ENCODE assay signal across 18 cellular contexts in genomic region chr12:21472197-21472596, GRCh38. TPM values are rescaled to one million over a fixed set of nuclear protein-coding genes. Genes with fewer than 3 reads are reported as not detected.
A peak's percentile ranks its signal among the peaks of the same experiment; 100 is the strongest.
DNase-seq lines count a peak whose midpoint lies in the region; ATAC-seq and TF ChIP-seq lines count a peak whose summit lies in the region.
"Had no signal": no experiment of that assay in that cellular context is flagged by ENCODE, and none has a peak within 500 bp of the region (broad histone marks: within the 10 kb centered on the region; RNA-seq: fewer than 3 reads in every experiment).

No MANE protein-coding gene starts in this region.

- H3K4me3 Mint-ChIP-seq in activated CD8-positive, alpha-beta T cell treated with anti-CD3 and anti-CD28 coated beads for 36 hours: no peak overlapping the region
- H3K4me3 Mint-ChIP-seq in activated CD8-positive, alpha-beta T cell treated with anti-CD3 and anti-CD28 coated beads, Interleukin-2, amount 10 ng/mL, durations not matched to agents 7 days and 5 days: no peak overlapping the region
- H3K4me3 Mint-ChIP-seq in T-cell: no peak overlapping the region

- H3K27me3 Mint-ChIP-seq in activated CD8-positive, alpha-beta T cell treated with anti-CD3 and anti-CD28 coated beads for 36 hours: no peaks in the 10 kb centered on the region
- H3K27me3 Mint-ChIP-seq in activated CD8-positive, alpha-beta T cell treated with anti-CD3 and anti-CD28 coated beads, Interleukin-2, amount 10 ng/mL, durations not matched to agents 7 days and 5 days (ENCODE audit: low read depth): no peaks in the 10 kb centered on the region
- no peaks in the 10 kb centered on the region for H3K27me3 Mint-ChIP-seq in T-cell

- TF ChIP-seq EP300 in suprapubic skin (IDR thresholded peaks at IDR 0.05) (no peak), gastroesophageal sphincter (IDR thresholded peaks at IDR 0.05) (no peak)

- POLR2A ChIA-PET in activated CD8-positive, alpha-beta T cell treated with anti-CD3 and anti-CD28 coated beads for 36 hours (lab: Charles Lee): no interaction called here
- POLR2A ChIA-PET in activated CD8-positive, alpha-beta T cell treated with anti-CD3 and anti-CD28 coated beads, Interleukin-2, amount 10 ng/mL, durations not matched to agents 7 days and 5 days (lab: Charles Lee): no interaction called here
- POLR2A ChIA-PET in T-cell (lab: Charles Lee): no interaction called here

- no peak for ATAC-seq in activated CD8-positive, alpha-beta T cell treated with anti-CD3 and anti-CD28 coated beads for 36 hours
- ATAC-seq in activated CD8-positive, alpha-beta T cell treated with anti-CD3 and anti-CD28 coated beads, Interleukin-2, amount 10 ng/mL, durations not matched to agents 7 days and 5 days: no peak
- ATAC-seq in T-cell (replicated peaks in 1 of 4) (no peak), gastroesophageal sphincter (no peak)

- TF ChIP-seq POLR2A in suprapubic skin (IDR thresholded peaks at IDR 0.05) (no peak), gastroesophageal sphincter (IDR thresholded peaks at IDR 0.05) (no peak)

- H3K27me3 ChIP-seq in suprapubic skin (no peaks in the 10 kb centered on the region), gastroesophageal sphincter (no peaks in the 10 kb centered on the region)

- H3K36me3 ChIP-seq in suprapubic skin (peaks cover 68% of the 10 kb centered on the region), gastroesophageal sphincter (peaks cover 3 to 93% of the 10 kb centered on the region in 2 donors)

- H3K9me3 Mint-ChIP-seq in activated CD8-positive, alpha-beta T cell treated with anti-CD3 and anti-CD28 coated beads for 36 hours: no peaks in the 10 kb centered on the region
- H3K9me3 Mint-ChIP-seq in activated CD8-positive, alpha-beta T cell treated with anti-CD3 and anti-CD28 coated beads, Interleukin-2, amount 10 ng/mL, durations not matched to agents 7 days and 5 days (ENCODE audit: insufficient read depth): no peaks in the 10 kb centered on the region
- H3K9me3 Mint-ChIP-seq in T-cell: no peaks in the 10 kb centered on the region

- 64% methylated on average over 6 of the region's 6 CpGs for WGBS in suprapubic skin
- 79 to 84% methylated on average over 5 to 6 of the region's 6 CpGs for WGBS in gastroesophageal sphincter (ENCODE audit: low coverage in 1 of 2), 2 donors

- intact Hi-C loops in activated CD8-positive, alpha-beta T cell treated with anti-CD3 and anti-CD28 coated beads for 36 hours (cut with micrococcal nuclease): no loop called here

- no peak for DNase-seq in activated CD8-positive, alpha-beta T cell treated with anti-CD3 and anti-CD28 coated beads for 36 hours
- no peak for DNase-seq in activated CD8-positive, alpha-beta T cell treated with anti-CD3 and anti-CD28 coated beads, Interleukin-2, amount 10 ng/mL, durations not matched to agents 7 days and 5 days
- DNase-seq in T-cell (no peak), fibroblast of the aortic adventitia (ENCODE audit: low read depth) (peak; percentile 22), suprapubic skin (ENCODE audit: low spot score in 2 of 2) (no peak), T-helper 2 cell (no peak), NCI-H128 (lab: John Stamatoyannopoulos, UW; ENCODE audit: unreplicated experiment) (no peak)
- DNase-seq: 8988T, COR-L47, DMS 273 treated with DMSO at 0.1 percent for 48 hours, GDM1, GOT3, NCI-H1105 treated with DMSO at 0.1 percent for 48 hours, NCI-H1694 treated with DMSO at 0.1 percent for 48 hours, NCI-H510A, NCI-H748 treated with DMSO at 0.1 percent for 48 hours, SHP77 had no signal

- H3K9me3 ChIP-seq in suprapubic skin: no peaks in the 10 kb centered on the region
- H3K9me3 ChIP-seq in gastroesophageal sphincter: no peaks in the 10 kb centered on the region

- H3K4me1 Mint-ChIP-seq in activated CD8-positive, alpha-beta T cell treated with anti-CD3 and anti-CD28 coated beads for 36 hours (ENCODE audit: low read depth): peaks cover 21% of the 10 kb centered on the region
- peaks cover 2% of the 10 kb centered on the region for H3K4me1 Mint-ChIP-seq in activated CD8-positive, alpha-beta T cell treated with anti-CD3 and anti-CD28 coated beads, Interleukin-2, amount 10 ng/mL, durations not matched to agents 7 days and 5 days (ENCODE audit: low read depth)
- H3K4me1 Mint-ChIP-seq in T-cell: peaks cover 0 to 6% (median 4%) of the 10 kb centered on the region in 3 donors

- H3K4me3 ChIP-seq in fibroblast of the aortic adventitia (ENCODE audit: low read depth, low read length) (no peak overlapping the region), suprapubic skin (peak overlapping the region; percentile 19), gastroesophageal sphincter (no peak overlapping the region)

- peak overlapping the region; percentile 70 for H3K27ac Mint-ChIP-seq in activated CD8-positive, alpha-beta T cell treated with anti-CD3 and anti-CD28 coated beads for 36 hours
- no peak overlapping the region for H3K27ac Mint-ChIP-seq in activated CD8-positive, alpha-beta T cell treated with anti-CD3 and anti-CD28 coated beads, Interleukin-2, amount 10 ng/mL, durations not matched to agents 7 days and 5 days
- peak overlapping the region; percentile 76 to 85 for H3K27ac Mint-ChIP-seq in T-cell

- H3K4me1 ChIP-seq in suprapubic skin (peaks cover 3% of the 10 kb centered on the region), gastroesophageal sphincter (no peaks in the 10 kb centered on the region)

- CTCF ChIA-PET in activated CD8-positive, alpha-beta T cell treated with anti-CD3 and anti-CD28 coated beads for 36 hours (lab: Charles Lee): no interaction called here
- CTCF ChIA-PET in activated CD8-positive, alpha-beta T cell treated with anti-CD3 and anti-CD28 coated beads, Interleukin-2, amount 10 ng/mL, durations not matched to agents 7 days and 5 days (lab: Charles Lee): no interaction called here
- CTCF ChIA-PET in T-cell (lab: Charles Lee): no interaction called here

- no peak for TF ChIP-seq CTCF in activated CD8-positive, alpha-beta T cell treated with anti-CD3 and anti-CD28 coated beads for 36 hours (IDR thresholded peaks at IDR 0.05)
- TF ChIP-seq CTCF in fibroblast of the aortic adventitia (IDR thresholded peaks at IDR 0.05; ENCODE audit: insufficient read depth, low read length): no peak
- no peak for TF ChIP-seq CTCF in suprapubic skin (IDR thresholded peaks at IDR 0.05)
- no peak for TF ChIP-seq CTCF in gastroesophageal sphincter (IDR thresholded peaks at IDR 0.05)

- H3K36me3 Mint-ChIP-seq in activated CD8-positive, alpha-beta T cell treated with anti-CD3 and anti-CD28 coated beads for 36 hours (ENCODE audit: low read depth): peaks cover 56% of the 10 kb centered on the region
- peaks cover 65% of the 10 kb centered on the region for H3K36me3 Mint-ChIP-seq in activated CD8-positive, alpha-beta T cell treated with anti-CD3 and anti-CD28 coated beads, Interleukin-2, amount 10 ng/mL, durations not matched to agents 7 days and 5 days (ENCODE audit: low read depth)
- peaks cover 51% of the 10 kb centered on the region for H3K36me3 Mint-ChIP-seq in T-cell

- H3K27ac ChIP-seq in suprapubic skin: no peak overlapping the region
- no peak overlapping the region for H3K27ac ChIP-seq in gastroesophageal sphincter

RNA-seq across cellular contexts. Expression of gene RECQL, which starts 29.2 kb away (rescaled TPM):
- total RNA-seq in activated CD8-positive, alpha-beta T cell treated with anti-CD3 and anti-CD28 coated beads for 36 hours: 10 to 100 TPM; 81.0 to 87.9 TPM
- 10 to 100 TPM; 92.3 to 92.6 TPM for total RNA-seq in activated CD8-positive, alpha-beta T cell treated with anti-CD3 and anti-CD28 coated beads, Interleukin-2, amount 10 ng/mL, durations not matched to agents 7 days and 5 days
- total RNA-seq in T-cell (10 to 100 TPM; 25.4 to 70.8 (median 53.8) TPM), fibroblast of the aortic adventitia (ENCODE audit: low replicate concordance) (54.1 and 114 TPM in 2 replicates), suprapubic skin (10 to 100 TPM; 18.4 to 25.8 (median 21.7) TPM), gastroesophageal sphincter (10 to 100 TPM; 44.6 to 75.0 (median 58.2) TPM)

RNA-seq across cellular contexts. Expression of gene GOLT1B, which starts 29.4 kb away (rescaled TPM):
- total RNA-seq in activated CD8-positive, alpha-beta T cell treated with anti-CD3 and anti-CD28 coated beads for 36 hours: 10 to 100 TPM; 31.6 to 35.9 TPM
- 10 to 100 TPM; 37.3 to 37.5 TPM for total RNA-seq in activated CD8-positive, alpha-beta T cell treated with anti-CD3 and anti-CD28 coated beads, Interleukin-2, amount 10 ng/mL, durations not matched to agents 7 days and 5 days
- total RNA-seq in T-cell (10 to 100 TPM; 27.7 to 37.7 (median 35.1) TPM), fibroblast of the aortic adventitia (ENCODE audit: low replicate concordance) (55.2 and 82.2 TPM in 2 replicates), suprapubic skin (10 to 100 TPM; 14.9 to 23.2 (median 18.6) TPM), gastroesophageal sphincter (10 to 100 TPM; 16.9 to 24.4 (median 20.9) TPM)

RNA-seq across cellular contexts. Expression of gene PYROXD1, which starts 34.7 kb away (rescaled TPM):
- total RNA-seq in activated CD8-positive, alpha-beta T cell treated with anti-CD3 and anti-CD28 coated beads for 36 hours: 10 to 100 TPM; 24.3 to 26.4 TPM
- total RNA-seq in activated CD8-positive, alpha-beta T cell treated with anti-CD3 and anti-CD28 coated beads, Interleukin-2, amount 10 ng/mL, durations not matched to agents 7 days and 5 days: 10 to 100 TPM; 25.3 to 28.7 TPM
- total RNA-seq in T-cell (10 to 100 TPM; 33.2 to 58.4 (median 42.4) TPM), fibroblast of the aortic adventitia (ENCODE audit: low replicate concordance) (13.8 and 17.9 TPM in 2 replicates), suprapubic skin (10 to 100 TPM; 15.6 to 42.0 (median 24.0) TPM), gastroesophageal sphincter (10 to 100 TPM; 17.9 to 22.1 (median 20.1) TPM)

RNA-seq across cellular contexts. Expression of gene SPX, which starts 53.9 kb away (rescaled TPM):
- total RNA-seq in activated CD8-positive, alpha-beta T cell treated with anti-CD3 and anti-CD28 coated beads for 36 hours: under 1 TPM in 1 of 2 experiments, not detected in 1; 0.20 TPM
- not detected for total RNA-seq in activated CD8-positive, alpha-beta T cell treated with anti-CD3 and anti-CD28 coated beads, Interleukin-2, amount 10 ng/mL, durations not matched to agents 7 days and 5 days
- total RNA-seq in T-cell (under 1 TPM in 4 of 5 donors, not detected in 1; 0.26 to 0.46 (median 0.32) TPM), fibroblast of the aortic adventitia (ENCODE audit: low replicate concordance) (0.54 and 0.82 TPM in 2 replicates), suprapubic skin (under 1 TPM in 1 of 4 donors, not detected in 3; 0.21 TPM), gastroesophageal sphincter (1 to 10 TPM in 1 of 4 donors, under 1 TPM in 3; 0.15 to 1.2 (median 0.67) TPM)
